Comparison of ENCODE assay signal across 8 cellular contexts in the genomic region with DNA sequence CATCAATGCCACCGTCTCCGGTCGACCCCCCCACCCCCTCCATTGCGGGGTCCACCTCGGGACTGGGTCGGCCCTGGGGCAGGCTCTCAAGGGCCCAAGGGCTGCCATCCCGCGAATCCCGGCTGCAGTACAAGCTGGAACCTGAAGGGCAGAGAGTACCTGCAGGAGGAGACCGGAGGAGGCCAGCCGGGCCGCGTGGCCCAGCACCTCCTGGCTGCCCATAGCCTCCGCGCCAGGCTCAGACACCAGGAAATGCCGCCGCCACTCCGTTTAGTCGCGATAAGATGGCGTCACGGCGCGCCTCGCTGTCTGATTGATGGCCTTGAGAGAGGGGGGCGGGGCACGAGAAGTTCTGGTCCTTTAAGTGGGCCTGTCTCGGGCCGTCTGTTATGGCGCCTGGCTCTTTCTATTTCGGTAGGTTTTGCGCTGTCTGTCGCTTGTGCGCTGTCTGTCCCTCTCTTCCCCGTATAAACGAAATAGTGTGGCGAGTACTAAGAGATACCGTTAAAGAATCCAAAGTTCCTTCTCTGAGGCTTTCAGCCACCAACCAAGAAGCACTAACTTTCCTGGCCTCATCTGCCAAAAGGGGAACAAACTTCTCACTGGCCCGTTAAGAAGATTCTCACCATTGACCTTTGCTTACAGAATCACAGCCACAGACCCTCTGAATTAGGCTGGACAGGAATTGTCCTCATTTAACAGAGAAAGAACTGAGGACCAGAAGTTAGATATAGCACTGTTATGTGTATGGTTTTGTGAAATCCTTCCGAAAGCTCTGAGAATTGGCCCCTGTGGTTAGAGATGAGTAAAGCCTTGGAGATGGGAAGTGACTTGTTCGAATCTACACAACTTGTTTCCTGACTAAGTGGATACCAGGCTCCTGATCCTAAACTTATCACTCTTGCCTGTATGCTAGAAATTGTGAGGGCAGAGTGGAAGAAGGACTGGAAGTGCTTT. TPM values are rescaled to one million over a fixed set of nuclear protein-coding genes. Genes with fewer than 3 reads are reported as not detected.
DNase-seq lines count a peak whose midpoint lies in the region; ATAC-seq and TF ChIP-seq lines count a peak whose summit lies in the region.

TSS of gene RFT1 (minus strand) at position 257 of the 957 bp plus-strand sequence. CDS start at position 222, 35 bp downstream.

- no peaks in the 10 kb centered on the region for H3K9me3 ChIP-seq in GM23248 (ENCODE audit: low read depth)
- no peaks in the 10 kb centered on the region for H3K9me3 ChIP-seq in RWPE2 (ENCODE audit: severe bottlenecking)

- DNase-seq in DMS79 treated with DMSO at 0.1 percent for 48 hours (lab: John Stamatoyannopoulos, UW) (peak; percentile 81), GM23248 (peak; percentile 98), LNCaP clone FGC (ENCODE audit: low read depth) (peak; percentile 86), RWPE2 (ENCODE audit: low spot score) (peak; percentile 97), fibroblast of mammary gland (ENCODE audit: low read depth) (peak; percentile 93)
- peak; percentile 96 for DNase-seq in activated T-helper 2 cell treated with anti-CD3 and anti-CD28 coated beads, Interferon-gamma antibody, Interleukin-2, Interleukin-4, amounts not matched to agents 10 μg/mL and 5 μg/mL and 100 μg/mL, durations not matched to agents 14 hours and 24 hours and 36 hours (ENCODE audit: low spot score)
- peak; percentile 94 to 99 (median 98) for DNase-seq in naive thymus-derived CD8-positive, alpha-beta T cell
- peak; percentile 92 for DNase-seq in stimulated activated naive B cell treated with anti-CD40 and anti-IgM and Interleukin-4, amounts not matched to agents 10 μg/mL and 1 μg/mL and 100 μg/mL, for 72 hours

- H3K79me2 ChIP-seq in GM23248 (ENCODE audit: insufficient read depth): peaks cover 30% of the 10 kb centered on the region

- H3K36me3 Mint-ChIP-seq in activated T-helper 2 cell treated with anti-CD3 and anti-CD28 coated beads, Interferon-gamma antibody, Interleukin-2, Interleukin-4, amounts not matched to agents 10 μg/mL and 5 μg/mL and 100 μg/mL, durations not matched to agents 14 hours and 24 hours and 36 hours (ENCODE audit: low read depth): peaks cover 2% of the 10 kb centered on the region
- H3K36me3 Mint-ChIP-seq in naive thymus-derived CD8-positive, alpha-beta T cell: peaks cover 0 to 12% (median 2%) of the 10 kb centered on the region in 3 donors
- H3K36me3 Mint-ChIP-seq in stimulated activated naive B cell treated with anti-CD40 and anti-IgM and Interleukin-4, amounts not matched to agents 10 μg/mL and 1 μg/mL and 100 μg/mL, for 72 hours: peaks cover 4 to 7% of the 10 kb centered on the region in 2 donors

- TF ChIP-seq CTCF in LNCaP clone FGC (IDR thresholded peaks at IDR 0.05; ENCODE audit: control insufficient read depth, extremely low read depth, insufficient read depth): no peak
- no peak for TF ChIP-seq CTCF in RWPE2 (IDR thresholded peaks at IDR 0.05; ENCODE audit: poor library complexity, severe bottlenecking)
- TF ChIP-seq CTCF in fibroblast of mammary gland (conservative IDR thresholded peaks at IDR 0.05; ENCODE audit: control insufficient read depth, insufficient read depth, low read depth, low read length): no peak

- peak within 1 kb of the TSS; percentile 95 for H3K27ac Mint-ChIP-seq in activated T-helper 2 cell treated with anti-CD3 and anti-CD28 coated beads, Interferon-gamma antibody, Interleukin-2, Interleukin-4, amounts not matched to agents 10 μg/mL and 5 μg/mL and 100 μg/mL, durations not matched to agents 14 hours and 24 hours and 36 hours
- H3K27ac Mint-ChIP-seq in naive thymus-derived CD8-positive, alpha-beta T cell: peak within 1 kb of the TSS; percentile 97 to 100 (median 99)
- H3K27ac Mint-ChIP-seq in stimulated activated naive B cell treated with anti-CD40 and anti-IgM and Interleukin-4, amounts not matched to agents 10 μg/mL and 1 μg/mL and 100 μg/mL, for 72 hours: peak within 1 kb of the TSS; percentile 98

- H3K4me2 ChIP-seq in GM23248 (ENCODE audit: unreplicated experiment): peak within 1 kb of the TSS; percentile 99

- H3K4me3 ChIP-seq in GM23248 (peak within 1 kb of the TSS; percentile 99), LNCaP clone FGC (ENCODE audit: low read depth, low read length) (peak within 1 kb of the TSS; percentile 94), RWPE2 (ENCODE audit: severe bottlenecking) (peak within 1 kb of the TSS; percentile 83), fibroblast of mammary gland (ENCODE audit: control insufficient read depth, low read depth, low read length) (peak within 1 kb of the TSS; percentile 95)

- H3K27ac ChIP-seq in GM23248 (peak within 1 kb of the TSS; percentile 98), RWPE2 (ENCODE audit: poor library complexity, severe bottlenecking) (peak within 1 kb of the TSS; percentile 38)

- intact Hi-C loops in activated T-helper 2 cell treated with anti-CD3 and anti-CD28 coated beads, Interferon-gamma antibody, Interleukin-2, Interleukin-4, amounts not matched to agents 10 μg/mL and 5 μg/mL and 100 μg/mL, durations not matched to agents 14 hours and 24 hours and 36 hours (cut with micrococcal nuclease): loop anchor here (1.0 kb wide), 2 partner anchors 20 to 32 kb away; no protein-coding TSS in a partner anchor

- no peaks in the 10 kb centered on the region for H4K20me1 ChIP-seq in GM23248 (ENCODE audit: insufficient read depth)

- H3K27me3 Mint-ChIP-seq in activated T-helper 2 cell treated with anti-CD3 and anti-CD28 coated beads, Interferon-gamma antibody, Interleukin-2, Interleukin-4, amounts not matched to agents 10 μg/mL and 5 μg/mL and 100 μg/mL, durations not matched to agents 14 hours and 24 hours and 36 hours (ENCODE audit: low read depth): no peaks in the 10 kb centered on the region
- H3K27me3 Mint-ChIP-seq in naive thymus-derived CD8-positive, alpha-beta T cell: no peaks in the 10 kb centered on the region
- no peaks in the 10 kb centered on the region for H3K27me3 Mint-ChIP-seq in stimulated activated naive B cell treated with anti-CD40 and anti-IgM and Interleukin-4, amounts not matched to agents 10 μg/mL and 1 μg/mL and 100 μg/mL, for 72 hours

- ATAC-seq in RWPE2 (ENCODE audit: low read depth): peak; percentile 90
- peak; percentile 93 to 94 for ATAC-seq in naive thymus-derived CD8-positive, alpha-beta T cell
- peak; percentile 87 to 94 for ATAC-seq in stimulated activated naive B cell treated with anti-CD40 and anti-IgM and Interleukin-4, amounts not matched to agents 10 μg/mL and 1 μg/mL and 100 μg/mL, for 72 hours (replicated peaks)

- H3K4me3 Mint-ChIP-seq in activated T-helper 2 cell treated with anti-CD3 and anti-CD28 coated beads, Interferon-gamma antibody, Interleukin-2, Interleukin-4, amounts not matched to agents 10 μg/mL and 5 μg/mL and 100 μg/mL, durations not matched to agents 14 hours and 24 hours and 36 hours (ENCODE audit: low read depth): peak within 1 kb of the TSS; percentile 87
- peak within 1 kb of the TSS; percentile 87 to 98 (median 93) for H3K4me3 Mint-ChIP-seq in naive thymus-derived CD8-positive, alpha-beta T cell
- H3K4me3 Mint-ChIP-seq in stimulated activated naive B cell treated with anti-CD40 and anti-IgM and Interleukin-4, amounts not matched to agents 10 μg/mL and 1 μg/mL and 100 μg/mL, for 72 hours: peak within 1 kb of the TSS; percentile 91 to 96

- WGBS in GM23248 (ENCODE audit: low coverage in 1 of 2, low lambda C conversion rate in 2 of 2, missing lambda C conversion rate in 2 of 2), 2 experiments: 2 to 3% methylated on average over 34 to 38 of the region's 41 CpGs

- peaks cover 11% of the 10 kb centered on the region for H3F3A ChIP-seq in GM23248 (ENCODE audit: insufficient read depth)

- H3K9ac ChIP-seq in GM23248: peak within 1 kb of the TSS; percentile 99

- no peaks in the 10 kb centered on the region for H3K9me2 ChIP-seq in GM23248 (ENCODE audit: insufficient read depth)

- peaks cover 14% of the 10 kb centered on the region for H3K4me1 ChIP-seq in GM23248 (ENCODE audit: insufficient read depth)
- peaks cover 4% of the 10 kb centered on the region for H3K4me1 ChIP-seq in RWPE2 (ENCODE audit: insufficient read depth, poor library complexity, severe bottlenecking)

- in situ Hi-C loops in GM23248 (cut with MboI): no loop called here

- H3K27me3 ChIP-seq in GM23248 (replicated peaks; ENCODE audit: insufficient read depth) (no peaks in the 10 kb centered on the region), RWPE2 (ENCODE audit: insufficient read depth, poor library complexity, severe bottlenecking) (no peaks in the 10 kb centered on the region)

- POLR2A ChIA-PET in naive thymus-derived CD8-positive, alpha-beta T cell (lab: Charles Lee): interaction anchor here (0.5 to 1.9 kb wide), 7 partner anchors 13 to 763 kb away, joined by 3 to 7 read pairs (median 4); partner anchors contain the start of genes PRKCD and TKT

- H3K9me3 Mint-ChIP-seq in activated T-helper 2 cell treated with anti-CD3 and anti-CD28 coated beads, Interferon-gamma antibody, Interleukin-2, Interleukin-4, amounts not matched to agents 10 μg/mL and 5 μg/mL and 100 μg/mL, durations not matched to agents 14 hours and 24 hours and 36 hours: no peaks in the 10 kb centered on the region
- no peaks in the 10 kb centered on the region for H3K9me3 Mint-ChIP-seq in naive thymus-derived CD8-positive, alpha-beta T cell
- no peaks in the 10 kb centered on the region for H3K9me3 Mint-ChIP-seq in stimulated activated naive B cell treated with anti-CD40 and anti-IgM and Interleukin-4, amounts not matched to agents 10 μg/mL and 1 μg/mL and 100 μg/mL, for 72 hours

- H2AFZ ChIP-seq in GM23248: peak within 1 kb of the TSS; percentile 99

- H3K36me3 ChIP-seq in GM23248 (ENCODE audit: low read depth): peaks cover 3% of the 10 kb centered on the region
- H3K36me3 ChIP-seq in RWPE2 (ENCODE audit: low read depth): peaks cover 6% of the 10 kb centered on the region

- peaks cover 17% of the 10 kb centered on the region for H3K4me1 Mint-ChIP-seq in activated T-helper 2 cell treated with anti-CD3 and anti-CD28 coated beads, Interferon-gamma antibody, Interleukin-2, Interleukin-4, amounts not matched to agents 10 μg/mL and 5 μg/mL and 100 μg/mL, durations not matched to agents 14 hours and 24 hours and 36 hours (ENCODE audit: low read depth)
- peaks cover 9 to 37% (median 27%) of the 10 kb centered on the region in 4 donors for H3K4me1 Mint-ChIP-seq in naive thymus-derived CD8-positive, alpha-beta T cell
- peaks cover 12 to 13% of the 10 kb centered on the region in 2 donors for H3K4me1 Mint-ChIP-seq in stimulated activated naive B cell treated with anti-CD40 and anti-IgM and Interleukin-4, amounts not matched to agents 10 μg/mL and 1 μg/mL and 100 μg/mL, for 72 hours

RNA-seq across cellular contexts. Expression of gene RFT1, which starts in this region (rescaled TPM):
- total RNA-seq in GM23248 (2014; rRNA removed; shearing (Covaris generic)): 20.9 and 35.0 TPM in 2 replicates
- polyA plus RNA-seq in GM23248 (2016; fragmentation: Nextera tagmentation; extraction: Ambion mirVana): 35.7 and 43.8 TPM in 2 replicates
- 36.4 and 38.8 TPM in 2 replicates for total RNA-seq in activated T-helper 2 cell treated with anti-CD3 and anti-CD28 coated beads, Interferon-gamma antibody, Interleukin-2, Interleukin-4, amounts not matched to agents 10 μg/mL and 5 μg/mL and 100 μg/mL, durations not matched to agents 14 hours and 24 hours and 36 hours
- total RNA-seq in naive thymus-derived CD8-positive, alpha-beta T cell: 10 to 100 TPM; 24.1 to 28.1 TPM
- 10 to 100 TPM; 16.4 to 26.3 (median 22.4) TPM for polyA plus RNA-seq in naive thymus-derived CD8-positive, alpha-beta T cell

Comparison
In these comparisons a context has a peak if more than half of its experiments do, and no peak if none do; other contexts are left out.
1. Peak in every context shown above with its lines: DNase-seq, ATAC-seq, H3K4me3 ChIP-seq and H3K27ac ChIP-seq.